In genomic region chr19:17229890-17230289, GRCh38 we compare ENCODE assay signal across 24 cellular contexts. TPM values are rescaled to one million over a fixed set of nuclear protein-coding genes. Genes with fewer than 3 reads are reported as not detected.
A peak's percentile ranks its signal among the peaks of the same experiment; 100 is the strongest.
DNase-seq lines count a peak whose midpoint lies in the region; FAIRE-seq and TF ChIP-seq lines count a peak whose summit lies in the region.
"Had no signal": no experiment of that assay in that cellular context is flagged by ENCODE, and none has a peak within 500 bp of the region (broad histone marks: within the 10 kb centered on the region; RNA-seq: fewer than 3 reads in every experiment).

No MANE protein-coding gene starts in this region.

- H3K4me1 ChIP-seq in BLaER1, result peaks cover 42% of the 10 kb centered on the region
- H3K4me1 ChIP-seq in HEK293 (ENCODE audit: control insufficient read depth, insufficient read depth, low read length), result 0 out of 2 replicates have a peak, but pooled peaks cover 5% of the 10 kb centered on the region
- H3K4me1 ChIP-seq in SK-N-SH (ENCODE audit: control insufficient read depth in 1 of 2, insufficient read depth in 2 of 2, low read depth in 1 of 2, low read length in 1 of 2), result peaks cover 9% of the 10 kb centered on the region in 2 experiments; a peak in 3 of 4 replicates
- H3K4me1 ChIP-seq in endothelial cell of umbilical vein (ENCODE audit: control insufficient read depth, extremely low read depth, insufficient read depth, low read length), result peaks cover 6% of the 10 kb centered on the region

- no peak for FAIRE-seq in endothelial cell of umbilical vein (lab: Jason Lieb, UNC)
- FAIRE-seq: A204.1, D721Med, G401.6, RCC 7860 had no signal

- H3K36me3 ChIP-seq in BLaER1 (peaks cover 59% of the 10 kb centered on the region), HEK293 (ENCODE audit: control insufficient read depth in 2 of 2, insufficient read depth in 1 of 2, low read length in 2 of 2) (peaks cover 18 to 48% of the 10 kb centered on the region in 2 experiments; a peak in 2 of 3 replicates), SK-N-SH (replicated peaks in 1 of 2; ENCODE audit: control insufficient read depth in 1 of 2, insufficient read depth in 2 of 2, low read length in 1 of 2) (peaks cover 12 to 23% of the 10 kb centered on the region in 2 experiments), endothelial cell of umbilical vein (ENCODE audit: control insufficient read depth in 2 of 2, extremely low read depth in 1 of 2, insufficient read depth in 2 of 2, low read length in 2 of 2) (peaks cover 0 to 11% of the 10 kb centered on the region in 2 experiments)

- peaks cover 13% of the 10 kb centered on the region for H3F3A ChIP-seq in SK-N-SH (replicated peaks; ENCODE audit: insufficient read depth)

- H3K9ac ChIP-seq in BLaER1 (no peak overlapping the region), SK-N-SH (no peak overlapping the region), endothelial cell of umbilical vein (replicated peaks; ENCODE audit: extremely low read depth, insufficient read depth, low read length) (no peak overlapping the region)
- H3K9ac ChIP-seq: BLaER1 treated with 17β-estradiol and CSF1 and Interleukin-3, amounts not matched to agents 10 nM and 100 nM had no signal

- H3K9me3 ChIP-seq in BLaER1 (no peaks in the 10 kb centered on the region), HEK293 (ENCODE audit: control insufficient read depth, insufficient read depth, low read depth, low read length) (no peaks in the 10 kb centered on the region), SK-N-SH (no peaks in the 10 kb centered on the region), endothelial cell of umbilical vein (replicated peaks; ENCODE audit: control insufficient read depth, insufficient read depth, low read length) (no peaks in the 10 kb centered on the region)
- H3K9me3 ChIP-seq: BLaER1 treated with 17β-estradiol and CSF1 and Interleukin-3, amounts not matched to agents 10 nM and 100 nM; HAP-1; MG63; SJSA1 had no signal

- DNase-seq in SK-N-SH (no peak), endothelial cell of umbilical vein (ENCODE audit: low read depth, low spot score) (no peak), HCEC 1CT (no peak)
- no peak for DNase-seq in activated CD4-positive, alpha-beta T cell treated with anti-CD3 and anti-CD28 coated beads, Interleukin-2, amount 50 U/mL, for 1 hour
- no peak for DNase-seq in stimulated activated CD4-positive, alpha-beta T cell treated with anti-CD3 and anti-CD28 coated beads, Interleukin-15, amount 100 ng/mL, for 24 hours
- DNase-seq: CD4-positive, alpha-beta T cell; GOT3; KBM-7; MG63; NCI-H2029; NCI-H446; NCI-H526; Right ventricle myocardium superior; T-helper 1 cell had no signal

- CTCF ChIA-PET in HEK293 (lab: Yijun Ruan, JAX), result no interaction called here
- CTCF ChIA-PET in SK-N-SH (lab: Yijun Ruan, JAX), result no interaction called here
- CTCF ChIA-PET in endothelial cell of umbilical vein (lab: Charles Lee), result no interaction called here

- no peaks in the 10 kb centered on the region for H3K27me3 ChIP-seq in BLaER1
- no peaks in the 10 kb centered on the region for H3K27me3 ChIP-seq in SK-N-SH (ENCODE audit: insufficient read depth)
- no peaks in the 10 kb centered on the region for H3K27me3 ChIP-seq in endothelial cell of umbilical vein (ENCODE audit: control insufficient read depth in 2 of 2, insufficient read depth in 2 of 2, low read length in 2 of 2)
- H3K27me3 ChIP-seq: BLaER1 treated with 17β-estradiol and CSF1 and Interleukin-3, amounts not matched to agents 10 nM and 100 nM; MG63; SJSA1 had no signal

- no peaks in the 10 kb centered on the region for H3K9me2 ChIP-seq in SK-N-SH

- intact Hi-C loops in endothelial cell of umbilical vein (cut with micrococcal nuclease), result no loop called here

- no peak for TF ChIP-seq EP300 in SK-N-SH (IDR thresholded peaks at IDR 0.05; ENCODE audit: borderline replicate concordance in 1 of 2, low read depth in 1 of 2, low read length in 1 of 2)

- POLR2A ChIA-PET in HEK293 (lab: Yijun Ruan, JAX), result interaction anchor here (0.6 to 5.5 kb wide), 2 partner anchors 14 to 37 kb away, joined by 3 to 61 read pairs; partner anchors contain the start of genes BABAM1 and USE1
- POLR2A ChIA-PET in SK-N-SH (lab: Yijun Ruan, JAX), result no interaction called here
- POLR2A ChIA-PET in endothelial cell of umbilical vein (lab: Charles Lee), result no interaction called here

- dilution Hi-C loops in endothelial cell of umbilical vein (cut with MboI; ENCODE audit: extremely low pct_ligation_motif_present, low sequenced_read_pairs), result no loop called here

- BruUV-seq in endothelial cell of umbilical vein (replicated peaks; lab: Mats Ljungman, UMichigan), result no TSS peak

- H3K27ac ChIP-seq in BLaER1 (no peak overlapping the region), HEK293 (ENCODE audit: extremely low read depth, low read depth, low read length) (no peak overlapping the region), SK-N-SH (ENCODE audit: low read depth in 2 of 2, low read length in 1 of 2) (no peak overlapping the region), endothelial cell of umbilical vein (ENCODE audit: insufficient read depth, low read depth, low read length) (no peak overlapping the region)
- H3K27ac ChIP-seq: BLaER1 treated with 17β-estradiol and CSF1 and Interleukin-3, amounts not matched to agents 10 nM and 100 nM; SJSA1 had no signal

- TF ChIP-seq CTCF in HEK293 (tag by site-specific recombination; IDR thresholded peaks at IDR 0.05), result no peak
- no peak for TF ChIP-seq CTCF in SK-N-SH (IDR thresholded peaks at IDR 0.05)
- TF ChIP-seq CTCF in endothelial cell of umbilical vein (IDR thresholded peaks at IDR 0.05; ENCODE audit: extremely low read depth in 1 of 2, insufficient read depth in 1 of 2, low read depth in 1 of 2, low read length in 2 of 2), result no peak

- H3K4me3 ChIP-seq in BLaER1 (no peak overlapping the region), HEK293 (ENCODE audit: low read depth, low read length) (no peak overlapping the region), SK-N-SH (ENCODE audit: low read depth in 2 of 2, low read length in 1 of 2) (no peak overlapping the region), endothelial cell of umbilical vein (replicated peaks in 1 of 3; ENCODE audit: insufficient read depth in 1 of 3, low read depth in 1 of 3, low read length in 3 of 3) (no peak overlapping the region)
- H3K4me3 ChIP-seq: BLaER1 treated with 17β-estradiol and CSF1 and Interleukin-3, amounts not matched to agents 10 nM and 100 nM; HAP-1; MG63; SJSA1 had no signal

- no peaks in the 10 kb centered on the region for H3K9me1 ChIP-seq in endothelial cell of umbilical vein (replicated peaks; ENCODE audit: control insufficient read depth, extremely low read depth, insufficient read depth, low read length)

- H4K20me1 ChIP-seq in BLaER1 (peaks cover 17% of the 10 kb centered on the region), SK-N-SH (ENCODE audit: insufficient read depth) (peaks cover 14% of the 10 kb centered on the region), endothelial cell of umbilical vein (replicated peaks; ENCODE audit: control insufficient read depth, extremely low read depth, insufficient read depth, low read length) (no peaks in the 10 kb centered on the region)

- 0 out of 2 replicates have a peak overlapping the region, but pooled peaks have one; percentile 2 for H3K4me2 ChIP-seq in BLaER1
- H3K4me2 ChIP-seq in SK-N-SH, result no peak overlapping the region
- no peak overlapping the region for H3K4me2 ChIP-seq in endothelial cell of umbilical vein (ENCODE audit: insufficient read depth, low read length)

- no peak for TF ChIP-seq RAD21 in SK-N-SH (IDR thresholded peaks at IDR 0.05; ENCODE audit: low read length)

- H3K79me2 ChIP-seq in SK-N-SH (ENCODE audit: insufficient read depth), result peaks cover 30% of the 10 kb centered on the region
- H3K79me2 ChIP-seq in endothelial cell of umbilical vein (ENCODE audit: control insufficient read depth, insufficient read depth, low read length), result peaks cover 12% of the 10 kb centered on the region

- peak; percentile 41 for TF ChIP-seq POLR2A in endothelial cell of umbilical vein (IDR thresholded peaks at IDR 0.05; ENCODE audit: low read depth, low read length)

- no peak overlapping the region for H2AFZ ChIP-seq in SK-N-SH (ENCODE audit: low read depth)
- H2AFZ ChIP-seq in endothelial cell of umbilical vein (ENCODE audit: low read depth, low read length), result no peak overlapping the region

- 88% methylated on average over 3 of the region's 3 CpGs for WGBS in SK-N-SH (ENCODE audit: low lambda C conversion rate)

RNA-seq across cellular contexts. Expression of gene OCEL1, which starts 3.9 kb away (rescaled TPM):
- polyA plus RNA-seq in SK-N-SH (2012; rRNA removed) (9.1 and 9.8 TPM in 2 replicates), endothelial cell of umbilical vein (7.4 and 7.7 TPM in 2 replicates)
- 6.5 and 8.9 TPM in 2 replicates for polyA plus RNA-seq in SK-N-SH (2012; cell fraction: cytosol; rRNA removed)
- polyA plus RNA-seq in SK-N-SH (2012; cell fraction: nucleus; rRNA removed), result 18.3 and 24.7 TPM in 2 replicates
- total RNA-seq in endothelial cell of umbilical vein, result 12.5 and 13.0 TPM in 2 replicates
- polyA plus RNA-seq in endothelial cell of umbilical vein (2011; cell fraction: cytosol; rRNA removed), result 7.1 and 8.0 TPM in 2 replicates
- polyA plus RNA-seq in endothelial cell of umbilical vein (2011; cell fraction: nucleus; rRNA removed), result 6.6 and 7.6 TPM in 2 replicates
- 8.2 and 9.9 TPM in 2 replicates for polyA plus RNA-seq in endothelial cell of umbilical vein (2012)
- 2.5 and 2.8 TPM in 2 replicates for polyA minus RNA-seq in endothelial cell of umbilical vein
- polyA minus RNA-seq in endothelial cell of umbilical vein (2011; cell fraction: cytosol; rRNA and poly(A)+ RNA removed), result 9.4 TPM
- polyA minus RNA-seq in endothelial cell of umbilical vein (2011; cell fraction: nucleus; rRNA and poly(A)+ RNA removed), result 0.77 and 2.0 TPM in 2 replicates

RNA-seq across cellular contexts. Expression of gene USE1, which starts 14.7 kb away (rescaled TPM):
- polyA plus RNA-seq in SK-N-SH (2012; rRNA removed) (63.9 and 81.8 TPM in 2 replicates), endothelial cell of umbilical vein (27.6 and 29.8 TPM in 2 replicates)
- polyA plus RNA-seq in SK-N-SH (2012; cell fraction: cytosol; rRNA removed), result 50.5 and 51.0 TPM in 2 replicates
- polyA plus RNA-seq in SK-N-SH (2012; cell fraction: nucleus; rRNA removed), result 75.2 and 100 TPM in 2 replicates
- 21.2 and 21.3 TPM in 2 replicates for total RNA-seq in endothelial cell of umbilical vein
- polyA plus RNA-seq in endothelial cell of umbilical vein (2011; cell fraction: cytosol; rRNA removed), result 28.0 and 28.7 TPM in 2 replicates
- 33.4 and 37.0 TPM in 2 replicates for polyA plus RNA-seq in endothelial cell of umbilical vein (2011; cell fraction: nucleus; rRNA removed)
- 15.2 and 17.9 TPM in 2 replicates for polyA plus RNA-seq in endothelial cell of umbilical vein (2012)
- 10.6 and 14.3 TPM in 2 replicates for polyA minus RNA-seq in endothelial cell of umbilical vein
- polyA minus RNA-seq in endothelial cell of umbilical vein (2011; cell fraction: cytosol; rRNA and poly(A)+ RNA removed), result 19.0 TPM
- polyA minus RNA-seq in endothelial cell of umbilical vein (2011; cell fraction: nucleus; rRNA and poly(A)+ RNA removed), result 8.7 and 9.6 TPM in 2 replicates

RNA-seq across cellular contexts. Expression of gene NR2F6, which starts 15.8 kb away (rescaled TPM):
- polyA plus RNA-seq in SK-N-SH (2012; rRNA removed), result 31.7 and 37.3 TPM in 2 replicates
- 16.0 and 27.7 TPM in 2 replicates for polyA plus RNA-seq in SK-N-SH (2012; cell fraction: cytosol; rRNA removed)
- 33.4 and 46.3 TPM in 2 replicates for polyA plus RNA-seq in SK-N-SH (2012; cell fraction: nucleus; rRNA removed)
- total RNA-seq in endothelial cell of umbilical vein, result 36.1 and 39.2 TPM in 2 replicates
- polyA plus RNA-seq in endothelial cell of umbilical vein, result 38.9 and 53.7 TPM in 2 replicates
- polyA plus RNA-seq in endothelial cell of umbilical vein (2011; cell fraction: cytosol; rRNA removed), result 16.1 and 29.4 TPM in 2 replicates
- 13.1 and 13.5 TPM in 2 replicates for polyA plus RNA-seq in endothelial cell of umbilical vein (2011; cell fraction: nucleus; rRNA removed)
- 12.2 and 17.6 TPM in 2 replicates for polyA plus RNA-seq in endothelial cell of umbilical vein (2012)
- polyA minus RNA-seq in endothelial cell of umbilical vein, result 12.3 and 20.8 TPM in 2 replicates
- polyA minus RNA-seq in endothelial cell of umbilical vein (2011; cell fraction: cytosol; rRNA and poly(A)+ RNA removed), result 90.8 TPM
- 3.3 and 8.5 TPM in 2 replicates for polyA minus RNA-seq in endothelial cell of umbilical vein (2011; cell fraction: nucleus; rRNA and poly(A)+ RNA removed)

RNA-seq across cellular contexts. Expression of gene USHBP1, which starts 34.7 kb away (rescaled TPM):
- polyA plus RNA-seq in SK-N-SH (2012; rRNA removed), result 0.03 and 0.05 TPM in 2 replicates
- 0.01 TPM in 2 replicates for polyA plus RNA-seq in SK-N-SH (2012; cell fraction: cytosol; rRNA removed)
- 0.02 and 0.06 TPM in 2 replicates for polyA plus RNA-seq in SK-N-SH (2012; cell fraction: nucleus; rRNA removed)
- 14.8 and 19.4 TPM in 2 replicates for total RNA-seq in endothelial cell of umbilical vein
- polyA plus RNA-seq in endothelial cell of umbilical vein, result 16.2 and 20.4 TPM in 2 replicates
- 6.1 and 8.4 TPM in 2 replicates for polyA plus RNA-seq in endothelial cell of umbilical vein (2011; cell fraction: cytosol; rRNA removed)
- polyA plus RNA-seq in endothelial cell of umbilical vein (2011; cell fraction: nucleus; rRNA removed), result 94.4 and 109 TPM in 2 replicates
- 3.1 and 4.9 TPM in 2 replicates for polyA plus RNA-seq in endothelial cell of umbilical vein (2012)
- polyA minus RNA-seq in endothelial cell of umbilical vein, result 9.0 and 10.3 TPM in 2 replicates
- not detected for polyA minus RNA-seq in endothelial cell of umbilical vein (2011; cell fraction: cytosol; rRNA and poly(A)+ RNA removed)
- polyA minus RNA-seq in endothelial cell of umbilical vein (2011; cell fraction: nucleus; rRNA and poly(A)+ RNA removed), result 13.2 and 19.9 TPM in 2 replicates
- total RNA-seq: CD4-positive, alpha-beta T cell; SJSA1 had no signal
- polyA plus RNA-seq: AG04450 had no signal

RNA-seq across cellular contexts. Expression of gene BABAM1, which starts 37.4 kb away (rescaled TPM):
- polyA plus RNA-seq in SK-N-SH (2012; rRNA removed), result 192 TPM in 2 replicates
- 112 and 137 TPM in 2 replicates for polyA plus RNA-seq in SK-N-SH (2012; cell fraction: cytosol; rRNA removed)
- polyA plus RNA-seq in SK-N-SH (2012; cell fraction: nucleus; rRNA removed), result 286 and 348 TPM in 2 replicates
- total RNA-seq in endothelial cell of umbilical vein, result 110 and 118 TPM in 2 replicates
- polyA plus RNA-seq in endothelial cell of umbilical vein, result 129 and 140 TPM in 2 replicates
- polyA plus RNA-seq in endothelial cell of umbilical vein (2011; cell fraction: cytosol; rRNA removed), result 137 and 138 TPM in 2 replicates
- polyA plus RNA-seq in endothelial cell of umbilical vein (2011; cell fraction: nucleus; rRNA removed), result 158 and 166 TPM in 2 replicates
- polyA plus RNA-seq in endothelial cell of umbilical vein (2012), result 89.9 and 95.1 TPM in 2 replicates
- 50.3 and 57.5 TPM in 2 replicates for polyA minus RNA-seq in endothelial cell of umbilical vein
- polyA minus RNA-seq in endothelial cell of umbilical vein (2011; cell fraction: cytosol; rRNA and poly(A)+ RNA removed), result 43.7 TPM
- 23.7 and 24.5 TPM in 2 replicates for polyA minus RNA-seq in endothelial cell of umbilical vein (2011; cell fraction: nucleus; rRNA and poly(A)+ RNA removed)
